ENCODE assay signal across 15 cellular contexts in the genomic region with DNA sequence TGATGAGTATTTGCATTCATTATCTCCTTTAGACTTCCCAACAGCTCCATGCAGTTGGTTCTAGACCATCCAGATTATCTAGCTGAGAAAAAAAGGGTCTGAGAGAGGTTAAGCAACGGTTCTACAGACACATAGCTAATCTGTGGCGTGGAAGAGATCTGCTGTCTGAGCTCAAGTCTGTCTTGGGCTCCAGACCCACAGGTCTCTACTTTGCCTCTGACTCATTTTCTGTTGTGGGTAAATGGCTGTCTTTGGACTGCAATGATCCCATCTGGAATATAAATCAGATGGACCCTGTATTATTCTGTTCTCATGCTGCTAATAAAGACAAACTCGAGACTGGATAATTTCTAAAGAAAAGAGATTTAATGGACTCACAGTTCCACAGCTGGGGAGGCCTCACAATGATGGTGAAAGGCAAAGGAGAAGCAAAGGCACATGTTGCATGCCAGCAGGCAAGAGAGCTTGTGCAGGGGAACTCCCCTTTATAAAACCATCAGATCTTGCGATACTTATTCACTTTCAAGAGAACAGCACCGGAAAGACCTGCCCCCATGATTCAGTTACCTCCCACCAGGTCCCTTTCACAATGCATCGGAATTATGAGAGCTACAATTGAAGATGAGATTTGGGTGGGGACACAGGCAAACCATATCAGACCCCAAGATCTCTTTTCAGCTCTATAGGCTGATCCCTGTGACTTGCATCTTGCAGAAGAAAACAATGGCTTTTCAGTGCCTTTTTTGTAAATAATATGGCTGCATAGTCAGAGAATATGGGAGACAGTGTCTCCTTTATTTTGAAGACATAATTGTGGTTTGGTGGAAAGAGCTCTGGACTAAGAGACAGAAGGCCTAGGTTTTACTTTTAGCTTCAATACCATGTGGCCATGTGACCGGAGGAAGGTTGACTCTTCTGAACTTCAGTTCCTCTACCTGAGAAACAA.
A peak's percentile ranks its signal among the peaks of the same experiment; 100 is the strongest.
DNase-seq lines count a peak whose midpoint lies in the region; ATAC-seq and TF ChIP-seq lines count a peak whose summit lies in the region.
"Had no signal": no experiment of that assay in that cellular context is flagged by ENCODE, and none has a peak within 500 bp of the region (broad histone marks: within the 10 kb centered on the region; RNA-seq: fewer than 3 reads in every experiment).

No MANE protein-coding gene starts in this region.

- peak overlapping the region; percentile 3 for H3K4me3 Mint-ChIP-seq in activated naive CD8-positive, alpha-beta T cell
- H3K4me3 Mint-ChIP-seq: nephron progenitor cell had no signal

- peak overlapping the region; percentile 91 for H3K27ac Mint-ChIP-seq in activated naive CD8-positive, alpha-beta T cell

- peaks cover 2% of the 10 kb centered on the region for H3K27me3 Mint-ChIP-seq in activated naive CD8-positive, alpha-beta T cell

- H3K36me3 Mint-ChIP-seq in activated naive CD8-positive, alpha-beta T cell = no peaks in the 10 kb centered on the region

- ATAC-seq in GM19324 (IDR thresholded peaks at IDR 0.05; ENCODE audit: low FRiP score, unreplicated experiment) (no peak), HG02571 (IDR thresholded peaks at IDR 0.05; ENCODE audit: unreplicated experiment) (no peak)

- DNase-seq in COLO829 (ENCODE audit: low spot score) (peak; percentile 18), amygdala (lab: John Stamatoyannopoulos, UW) (no peak), GM10266 (ENCODE audit: extremely low spot score) (no peak)
- DNase-seq in stimulated activated CD4-positive, alpha-beta T cell treated with anti-CD3 and anti-CD28 coated beads, Interleukin-2, amount 100 ng/mL, for 24 hours = peak; percentile 36 to 45
- DNase-seq: activated CD4-positive, CD25-positive, alpha-beta regulatory T cell treated with anti-CD3 and anti-CD28 coated beads, Interleukin-2, amount 50 U/mL, for 72 hours; aorta; cortex of kidney; IMR-90; MV-4-11; nephron progenitor cell; RPMI8226 had no signal

- no peaks in the 10 kb centered on the region for H3K9me3 Mint-ChIP-seq in activated naive CD8-positive, alpha-beta T cell (ENCODE audit: low read depth)
- H3K9me3 Mint-ChIP-seq: nephron progenitor cell had no signal

- H3K27ac ChIP-seq in VCaP = peak overlapping the region; percentile 99

- peaks cover 40% of the 10 kb centered on the region for H3K4me1 Mint-ChIP-seq in activated naive CD8-positive, alpha-beta T cell (ENCODE audit: low read depth)

- TF ChIP-seq CTCF in VCaP (conservative IDR thresholded peaks at IDR 0.05) (no peak), GM10266 (IDR thresholded peaks at IDR 0.05; ENCODE audit: control insufficient read depth, insufficient read depth, low read depth, missing control alignments) (no peak)

Comparison
In these comparisons a context has a peak if more than half of its experiments do, and no peak if none do; other contexts are left out.
1. DNase-seq: peak in COLO829 (single experiment) and stimulated activated CD4-positive, alpha-beta T cell treated with anti-CD3 and anti-CD28 coated beads, Interleukin-2, amount 100 ng/mL, for 24 hours (2 of 2); none in amygdala (0 of 56) and GM10266 (single experiment).